Comparison of ENCODE assay signal across 1 cellular context in genomic region chr15:79896634-79897379, GRCh38.
TF ChIP-seq lines count a peak whose summit lies in the region.

MTHFS (minus strand) TSS chr15:79897014; CDS start chr15:79896988, 26 bp downstream.

TF ChIP-seq in GM12878, 131 proteins besides CTCF, POLR2A, EP300 and RAD21 (continued from another document and continues in another):
- TF ChIP-seq POLR2AphosphoS2 (IDR thresholded peaks at IDR 0.05; ENCODE audit: low read depth, low read length): 0 out of 2 replicates have a peak, but pooled peaks have one; percentile 70
- peak; percentile 56; the same call in 1 of the 2 replicates for TF ChIP-seq BACH1 (IDR thresholded peaks at IDR 0.05; ENCODE audit: borderline replicate concordance)
- TF ChIP-seq RB1 (IDR thresholded peaks at IDR 0.05; ENCODE audit: borderline replicate concordance): peak; percentile 82; the same call in 1 of the 2 replicates
- no peak for TF ChIP-seq NFIC (IDR thresholded peaks at IDR 0.05; ENCODE audit: low read depth, low read length)
- 0 out of 2 replicates have a peak, but pooled peaks have one; percentile 2 for TF ChIP-seq TCF3 (IDR thresholded peaks at IDR 0.05; ENCODE audit: borderline replicate concordance, insufficient read depth, low read depth, low read length)
- TF ChIP-seq TARDBP (IDR thresholded peaks at IDR 0.05; ENCODE audit: borderline replicate concordance): peak; percentile 43; the same call in 1 of the 2 replicates
- TF ChIP-seq E2F4 (IDR thresholded peaks at IDR 0.05; ENCODE audit: low read depth, low read length): no peak
- TF ChIP-seq BHLHE40 (IDR thresholded peaks at IDR 0.05; ENCODE audit: borderline replicate concordance in 1 of 2, low read depth in 2 of 2, low read length in 1 of 2): peak; percentile 35 to 68; a peak in 3 of 4 replicates
- no peak for TF ChIP-seq E2F8 (IDR thresholded peaks at IDR 0.05; ENCODE audit: low read depth, partially characterized antibody)
- TF ChIP-seq USF1 (IDR thresholded peaks at IDR 0.05; ENCODE audit: borderline replicate concordance, extremely low read length, insufficient read depth, low read depth, low read length): no peak
- no peak for TF ChIP-seq HDAC2 (IDR thresholded peaks at IDR 0.05)
- peak; percentile 77 for TF ChIP-seq IKZF1 (conservative IDR thresholded peaks at IDR 0.05)
- peak; percentile 97 for TF ChIP-seq GATAD2B (conservative IDR thresholded peaks at IDR 0.05; ENCODE audit: low read depth)
- 0 out of 2 replicates have a peak, but pooled peaks have one; percentile 6 for TF ChIP-seq MTA2 (IDR thresholded peaks at IDR 0.05; ENCODE audit: low read depth)
- no peak for TF ChIP-seq ZBTB33 (IDR thresholded peaks at IDR 0.05)
- TF ChIP-seq WRNIP1 (IDR thresholded peaks at IDR 0.05; ENCODE audit: borderline replicate concordance, low read depth, low read length): 0 out of 2 replicates have a peak, but pooled peaks have one; percentile 40
- TF ChIP-seq POLR2AphosphoS5 (IDR thresholded peaks at IDR 0.05; ENCODE audit: low read length): peak; percentile 71; the same call in 1 of the 2 replicates
- TF ChIP-seq E4F1 (IDR thresholded peaks at IDR 0.05; ENCODE audit: borderline replicate concordance, partially characterized antibody): peak; percentile 18
- TF ChIP-seq NKRF (conservative IDR thresholded peaks at IDR 0.05): peak; percentile 75; the same call in 1 of the 2 replicates
- no peak for TF ChIP-seq CHD4 (IDR thresholded peaks at IDR 0.05)
- TF ChIP-seq YY1 (IDR thresholded peaks at IDR 0.05; ENCODE audit: low read depth, low read length): peak; percentile 90
- peak; percentile 8; the same call in 1 of the 2 replicates for TF ChIP-seq ZSCAN29 (IDR thresholded peaks at IDR 0.05)
- 0 out of 2 replicates have a peak, but pooled peaks have one; percentile 66 for TF ChIP-seq ZBED1 (IDR thresholded peaks at IDR 0.05; ENCODE audit: borderline replicate concordance)
- no peak; a peak in 1 of 4 replicates for TF ChIP-seq IKZF2 (IDR thresholded peaks at IDR 0.05)
- TF ChIP-seq SRF (IDR thresholded peaks at IDR 0.05; ENCODE audit: low read depth in 2 of 2, low read length in 2 of 2): 0 out of 4 replicates have a peak, but pooled peaks of 1 of the 2 experiments have one; percentile 42
- peak in 1 of 2 experiments; percentile 41; a peak in 1 of 3 replicates for TF ChIP-seq EGR1 (IDR thresholded peaks at IDR 0.05; ENCODE audit: borderline replicate concordance in 1 of 2, low read depth in 2 of 2, low read length in 2 of 2)
- peak; percentile 30; the same call in 1 of the 2 replicates for TF ChIP-seq SMC3 (IDR thresholded peaks at IDR 0.05; ENCODE audit: borderline replicate concordance, low read length)
- peak; percentile 59; the same call in 1 of the 2 replicates for TF ChIP-seq ZNF217 (IDR thresholded peaks at IDR 0.05)
- TF ChIP-seq CHD2 (IDR thresholded peaks at IDR 0.05; ENCODE audit: borderline replicate concordance, low read depth, low read length): 0 out of 2 replicates have a peak, but pooled peaks have one; percentile 36
- peak; percentile 96 for TF ChIP-seq ZNF687 (IDR thresholded peaks at IDR 0.05)
- 0 out of 2 replicates have a peak, but pooled peaks have one; percentile 72 for TF ChIP-seq RCOR1 (conservative IDR thresholded peaks at IDR 0.05; ENCODE audit: low read depth, low read length)
- TF ChIP-seq NFXL1 (IDR thresholded peaks at IDR 0.05; ENCODE audit: borderline replicate concordance): no peak
- no peak for TF ChIP-seq ZNF384 (IDR thresholded peaks at IDR 0.05; ENCODE audit: borderline replicate concordance, low read depth, low read length)
- peak; percentile 71 for TF ChIP-seq DPF2 (IDR thresholded peaks at IDR 0.05)
- TF ChIP-seq ETV6 (conservative IDR thresholded peaks at IDR 0.05 in 1 of 2, IDR thresholded peaks at IDR 0.05 in 1 of 2; ENCODE audit: borderline replicate concordance in 1 of 2, low read depth in 1 of 2): peak in 1 of 2 experiments; percentile 15; a peak in 1 of 4 replicates
- TF ChIP-seq MXI1 (IDR thresholded peaks at IDR 0.05; ENCODE audit: low read depth, low read length): peak; percentile 70
- TF ChIP-seq RELB (IDR thresholded peaks at IDR 0.05; ENCODE audit: low read depth): no peak
- peak; percentile 53 for TF ChIP-seq KLF5 (IDR thresholded peaks at IDR 0.05; ENCODE audit: partially characterized antibody)
- TF ChIP-seq MLLT1 (IDR thresholded peaks at IDR 0.05): 0 out of 2 replicates have a peak, but pooled peaks have one; percentile 5
- peak; percentile 94 for TF ChIP-seq LARP7 (IDR thresholded peaks at IDR 0.05)
- TF ChIP-seq RAD51 (IDR thresholded peaks at IDR 0.05): no peak
- peak; percentile 11; the same call in 1 of the 2 replicates for TF ChIP-seq CREM (IDR thresholded peaks at IDR 0.05; ENCODE audit: low read depth)
- TF ChIP-seq NR2F1 (conservative IDR thresholded peaks at IDR 0.05): peak; percentile 84
